27 cellular contexts compared by ENCODE assay signal in the genomic region with DNA sequence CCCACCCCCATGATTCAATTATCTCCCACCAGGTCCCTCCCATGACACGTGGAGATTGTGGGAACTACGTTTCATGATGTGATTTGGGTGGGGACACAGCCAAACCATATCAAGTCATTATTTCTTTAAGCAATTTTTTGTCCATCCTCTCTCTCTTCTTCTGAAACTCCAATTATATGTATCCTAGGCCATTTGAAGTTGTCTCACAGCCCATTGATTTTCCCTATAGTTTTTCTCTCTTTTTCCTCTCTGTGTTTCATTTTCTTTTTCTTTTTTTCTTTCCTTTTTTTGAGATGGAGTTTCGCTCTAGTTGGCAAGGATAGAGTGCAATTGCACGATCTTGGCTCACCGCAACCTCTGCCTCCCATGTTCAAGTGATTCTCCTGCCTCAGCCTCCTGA.
"Had no signal": no experiment of that assay in that cellular context is flagged by ENCODE, and none has a peak within 500 bp of the region (broad histone marks: within the 10 kb centered on the region; RNA-seq: fewer than 3 reads in every experiment).

No MANE protein-coding gene starts in this region.

- H3K9me3 ChIP-seq: colonic mucosa had no signal

- H3K27ac ChIP-seq: colonic mucosa, coronary artery, dorsolateral prefrontal cortex, epithelial cell of prostate, esophagus squamous epithelium, foreskin keratinocyte, gastrocnemius medialis, gastroesophageal sphincter, heart left ventricle, heart right ventricle had no signal

- ATAC-seq: effector memory CD8-positive, alpha-beta T cell; esophagus mucosa; foreskin keratinocyte; gastrocnemius medialis; gastroesophageal sphincter; heart left ventricle; heart right ventricle had no signal

- H3K4me1 ChIP-seq: colonic mucosa, esophagus squamous epithelium, gastrocnemius medialis, gastroesophageal sphincter, heart left ventricle, heart right ventricle had no signal

- H3K36me3 ChIP-seq: colonic mucosa, esophagus squamous epithelium, gastrocnemius medialis, gastroesophageal sphincter, heart left ventricle, heart right ventricle had no signal

- H3K27me3 ChIP-seq: colonic mucosa, esophagus squamous epithelium, foreskin keratinocyte, gastrocnemius medialis, gastroesophageal sphincter had no signal

- H3K4me3 ChIP-seq: colonic mucosa, coronary artery, dorsolateral prefrontal cortex, esophagus squamous epithelium, gastrocnemius medialis, gastroesophageal sphincter, heart left ventricle, heart right ventricle had no signal

- FAIRE-seq: colon, endometrium, endothelial cell of umbilical vein, frontal cortex had no signal

- DNase-seq: colonic mucosa; cortex of kidney; dermis blood vessel endothelial cell; dorsolateral prefrontal cortex; effector CD4-positive, alpha-beta T cell; effector CD8-positive, alpha-beta T cell; effector memory CD4-positive, alpha-beta T cell; effector memory CD8-positive, alpha-beta T cell; endodermal cell; erythroblast; esophagus squamous epithelium; foreskin fibroblast; foreskin keratinocyte; foreskin melanocyte; gastrocnemius medialis; glutamatergic neuron; head of caudate nucleus; heart left ventricle; heart right ventricle had no signal
